In genomic region chr1:194512361-194512760, GRCh38 we compare ENCODE assay signal across 33 cellular contexts.
"Had no signal": no experiment of that assay in that cellular context is flagged by ENCODE, and none has a peak within 500 bp of the region (broad histone marks: within the 10 kb centered on the region; RNA-seq: fewer than 3 reads in every experiment).

No MANE protein-coding gene starts in this region.

- DNase-seq: Kasumi-1, MG63, MM.1S, MV-4-11, NCI-H1048, NCI-H1092, NCI-H1092 treated with DMSO at 0.1 percent for 48 hours, NCI-H1105, NCI-H1105 treated with DMSO at 0.1 percent for 48 hours, NCI-H1417, NCI-H1417 treated with DMSO at 0.1 percent for 48 hours, NCI-H1436, NCI-H1436 treated with DMSO at 0.1 percent for 48 hours, NCI-H146, NCI-H1694, NCI-H1694 treated with DMSO at 0.1 percent for 48 hours, NCI-H187, NCI-H187 treated with DMSO at 0.1 percent for 48 hours, NCI-H1930, NCI-H2029, NCI-H2029 treated with DMSO at 0.1 percent for 48 hours, NCI-H2081, NCI-H2081 treated with DMSO at 0.1 percent for 48 hours, NCI-H2107, NCI-H2171, NCI-H2171 treated with DMSO at 0.1 percent for 48 hours, NCI-H2227 treated with DMSO at 0.1 percent for 48 hours, NCI-H226, NCI-H446, NCI-H446 treated with DMSO at 0.1 percent for 48 hours, NCI-H510A, NCI-H524, NCI-H524 treated with DMSO at 0.1 percent for 48 hours had no signal

- H3K4me3 ChIP-seq: MG63 had no signal

- H3K27me3 ChIP-seq: MG63 had no signal

- H3K9me3 ChIP-seq: MG63 had no signal

- H3K36me3 ChIP-seq: MG63 had no signal
